23 cellular contexts compared by ENCODE assay signal in genomic region chr6:148925701-148926100, GRCh38.
"Had no signal": no experiment of that assay in that cellular context is flagged by ENCODE, and none has a peak within 500 bp of the region (broad histone marks: within the 10 kb centered on the region; RNA-seq: fewer than 3 reads in every experiment).

No MANE protein-coding gene starts in this region.

- H3K36me3 Mint-ChIP-seq: natural killer cell treated with Interleukin-12 subunit alpha and Interleukin-12 subunit beta and Interleukin-15 and Interleukin-18, amount 100 ng/mL, for 72 hours had no signal

- H3K4me3 ChIP-seq: dorsolateral prefrontal cortex, esophagus muscularis mucosa, gastroesophageal sphincter, left ventricle myocardium inferior, lower lobe of right lung, prostate gland, stomach, thoracic aorta, transverse colon had no signal

- H3K27ac Mint-ChIP-seq: natural killer cell treated with Interleukin-12 subunit alpha and Interleukin-12 subunit beta and Interleukin-15 and Interleukin-18, amount 100 ng/mL, for 72 hours had no signal

- FAIRE-seq: keratinocyte, small intestine had no signal

- H3K27ac ChIP-seq: dorsolateral prefrontal cortex, epithelial cell of prostate, esophagus muscularis mucosa, gastroesophageal sphincter, left ventricle myocardium inferior, lower lobe of right lung, parathyroid adenoma, prostate gland, stomach, thoracic aorta, transverse colon had no signal

- H3K4me1 ChIP-seq: gastroesophageal sphincter, lower lobe of right lung, parathyroid adenoma, prostate gland, stomach, transverse colon had no signal

- H3K4me3 Mint-ChIP-seq: memory B cell; natural killer cell treated with Interleukin-12 subunit alpha and Interleukin-12 subunit beta and Interleukin-15 and Interleukin-18, amount 100 ng/mL, for 72 hours had no signal

- H3K9me3 Mint-ChIP-seq: memory B cell; natural killer cell treated with Interleukin-12 subunit alpha and Interleukin-12 subunit beta and Interleukin-15 and Interleukin-18, amount 100 ng/mL, for 72 hours had no signal

- H3K27me3 ChIP-seq: esophagus muscularis mucosa, gastroesophageal sphincter, stomach, transverse colon had no signal

- ATAC-seq: gastroesophageal sphincter; left cardiac atrium; lower lobe of right lung; natural killer cell treated with Interleukin-12 subunit alpha and Interleukin-12 subunit beta and Interleukin-15 and Interleukin-18, amount 100 ng/mL, for 72 hours had no signal

- H3K27me3 Mint-ChIP-seq: memory B cell; natural killer cell treated with Interleukin-12 subunit alpha and Interleukin-12 subunit beta and Interleukin-15 and Interleukin-18, amount 100 ng/mL, for 72 hours had no signal

- DNase-seq: cortex of kidney; dorsolateral prefrontal cortex; effector memory CD4-positive, alpha-beta T cell; glutamatergic neuron; left cardiac atrium; left ventricle myocardium inferior; lower lobe of right lung; midbrain; small intestine; stimulated activated CD4-positive, alpha-beta T cell treated with anti-CD3 and anti-CD28 coated beads, Interleukin-12 subunit alpha, Interleukin-12 subunit beta, amount 100 ng/mL, for 4 hours; stimulated activated naive CD4-positive, alpha-beta T cell; stomach; substantia nigra; transverse colon had no signal

- H3K9me3 ChIP-seq: esophagus muscularis mucosa, gastroesophageal sphincter, left ventricle myocardium inferior, lower lobe of right lung, prostate gland, stomach, thoracic aorta, transverse colon had no signal
